Comparison of ENCODE assay signal across 35 cellular contexts in the genomic region with DNA sequence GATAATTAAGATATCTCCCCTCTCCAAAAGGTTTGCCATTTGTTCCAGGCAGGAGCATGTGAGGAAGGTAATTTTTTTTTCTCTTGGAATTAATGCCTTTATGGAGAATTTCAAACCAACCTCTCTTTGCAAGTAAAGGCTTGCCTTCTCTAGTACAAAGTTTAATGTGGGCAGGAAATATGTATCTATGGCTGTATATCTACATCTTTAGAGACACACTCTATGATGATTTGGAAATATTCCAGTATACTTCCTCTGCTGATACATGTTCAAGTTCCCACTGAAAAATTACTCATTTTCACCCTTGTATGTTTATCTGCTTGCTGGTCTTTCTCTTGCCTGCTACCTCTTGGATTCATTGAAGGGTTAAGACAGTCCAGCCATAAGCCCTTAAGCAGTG.
"Had no signal": no experiment of that assay in that cellular context is flagged by ENCODE, and none has a peak within 500 bp of the region (broad histone marks: within the 10 kb centered on the region; RNA-seq: fewer than 3 reads in every experiment).

No MANE protein-coding gene starts in this region.

- H3K4me3 Mint-ChIP-seq: activated B cell treated with CpG ODN at 0.5 μM for 24 hours; activated CD4-positive, alpha-beta memory T cell treated with anti-CD3 and anti-CD28 coated beads for 36 hours; activated naive CD4-positive, alpha-beta T cell treated with anti-CD3 and anti-CD28 coated beads, Interleukin-2, amount 10 ng/mL, durations not matched to agents 7 days and 5 days; activated naive CD8-positive, alpha-beta T cell; activated naive CD8-positive, alpha-beta T cell treated with anti-CD3 and anti-CD28 coated beads, Interleukin-2, amount 50 U/mL, for 24 hours had no signal

- ATAC-seq: activated naive CD8-positive, alpha-beta T cell treated with anti-CD3 and anti-CD28 coated beads, Interleukin-2, amount 50 U/mL, for 24 hours; PC-3; Right ventricle myocardium inferior had no signal

- H3K36me3 ChIP-seq: brain microvascular endothelial cell, Peyer's patch had no signal

- H3K9me3 Mint-ChIP-seq: activated CD4-positive, alpha-beta memory T cell treated with anti-CD3 and anti-CD28 coated beads for 36 hours; activated naive CD8-positive, alpha-beta T cell treated with anti-CD3 and anti-CD28 coated beads, Interleukin-2, amount 50 U/mL, for 24 hours had no signal

- H3K27me3 ChIP-seq: brain microvascular endothelial cell, Peyer's patch had no signal

- H3K27me3 Mint-ChIP-seq: activated CD4-positive, alpha-beta memory T cell treated with anti-CD3 and anti-CD28 coated beads for 36 hours; activated naive CD4-positive, alpha-beta T cell treated with anti-CD3 and anti-CD28 coated beads, Interleukin-2, amount 10 ng/mL, durations not matched to agents 7 days and 5 days had no signal

- H3K4me1 Mint-ChIP-seq: activated B cell treated with CpG ODN at 0.5 μM for 24 hours; activated naive CD4-positive, alpha-beta T cell treated with anti-CD3 and anti-CD28 coated beads, Interleukin-2, amount 10 ng/mL, durations not matched to agents 7 days and 5 days; activated naive CD8-positive, alpha-beta T cell treated with anti-CD3 and anti-CD28 coated beads, Interleukin-2, amount 50 U/mL, for 24 hours had no signal

- H3K36me3 Mint-ChIP-seq: activated CD4-positive, alpha-beta memory T cell treated with anti-CD3 and anti-CD28 coated beads for 36 hours; activated naive CD4-positive, alpha-beta T cell treated with anti-CD3 and anti-CD28 coated beads, Interleukin-2, amount 10 ng/mL, durations not matched to agents 7 days and 5 days; activated naive CD8-positive, alpha-beta T cell had no signal

- H3K4me1 ChIP-seq: Peyer's patch had no signal

- DNase-seq: activated B cell treated with CpG ODN at 0.5 μM for 24 hours; activated CD4-positive, alpha-beta memory T cell treated with anti-CD3 and anti-CD28 coated beads for 36 hours; activated CD4-positive, alpha-beta T cell treated with anti-CD3 and anti-CD28 coated beads for 4 hours; activated CD4-positive, alpha-beta T cell treated with anti-CD3 and anti-CD28 coated beads, Interleukin-2, amount 50 U/mL, for 1 hour; activated CD4-positive, CD25-positive, alpha-beta regulatory T cell treated with anti-CD3 and anti-CD28 coated beads, Interleukin-2, amount 50 U/mL, for 72 hours; activated CD8-positive, alpha-beta memory T cell treated with anti-CD3 and anti-CD28 coated beads, Interleukin-2, amount 50 U/mL, for 4 hours; activated effector memory CD4-positive, alpha-beta T cell treated with Interleukin-2 at 50 U/mL for 16 hours; activated naive CD4-positive, alpha-beta T cell treated with anti-CD3 and anti-CD28 coated beads, Interleukin-2, amount 10 ng/mL, durations not matched to agents 7 days and 5 days; activated naive CD8-positive, alpha-beta T cell treated with anti-CD3 and anti-CD28 coated beads, Interleukin-2, amount 50 U/mL, for 24 hours; activated T-cell treated with anti-CD3 and anti-CD28 coated beads for 4 hours; activated T-cell treated with anti-CD3 and anti-CD28 coated beads, Interleukin-2, amount 50 U/mL, for 48 hours; amniotic stem cell; aorta; Karpas-422; KBM-7; NCI-H1048; NCI-H1105 treated with DMSO at 0.1 percent for 48 hours; NCI-H1436; NCI-H1694; NCI-H1930; NCI-H2081 treated with DMSO at 0.1 percent for 48 hours; NCI-H345; NCI-H524 treated with DMSO at 0.1 percent for 48 hours; PC-3; Peyer's patch; RPMI8226; SIG-M5; SW 1271; T-helper 1 cell; T-helper 2 cell; T-helper 9 cell had no signal

- H3K9me3 ChIP-seq: Peyer's patch had no signal

- H3K27ac ChIP-seq: brain microvascular endothelial cell, Peyer's patch, VCaP had no signal

- H3K27ac Mint-ChIP-seq: activated B cell treated with CpG ODN at 0.5 μM for 24 hours; activated CD4-positive, alpha-beta memory T cell treated with anti-CD3 and anti-CD28 coated beads for 36 hours; activated naive CD4-positive, alpha-beta T cell treated with anti-CD3 and anti-CD28 coated beads, Interleukin-2, amount 10 ng/mL, durations not matched to agents 7 days and 5 days; activated naive CD8-positive, alpha-beta T cell; activated naive CD8-positive, alpha-beta T cell treated with anti-CD3 and anti-CD28 coated beads, Interleukin-2, amount 50 U/mL, for 24 hours had no signal

- H3K4me3 ChIP-seq: Peyer's patch had no signal
